In the genomic region with DNA sequence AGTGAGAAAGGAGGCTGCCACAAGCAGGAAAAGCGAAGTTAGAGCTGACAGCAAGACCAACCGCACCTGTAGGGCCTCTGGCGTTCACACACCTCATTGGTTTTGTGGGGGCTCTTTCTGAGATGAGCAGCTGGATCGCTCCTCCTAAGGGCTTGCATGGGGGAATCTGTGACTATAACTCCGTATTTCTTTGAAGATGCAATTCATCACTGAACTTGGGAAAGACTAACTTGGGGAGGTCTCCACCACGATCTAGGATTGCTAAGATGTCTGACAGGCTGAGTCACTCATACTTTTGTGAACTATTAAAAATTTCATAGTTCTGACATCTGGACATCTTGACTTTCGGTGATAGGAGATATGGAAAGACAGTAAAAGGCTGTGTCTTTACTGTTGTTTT, we compare ENCODE assay signal across 9 cellular contexts.
DNase-seq lines count a peak whose midpoint lies in the region; ATAC-seq and TF ChIP-seq lines count a peak whose summit lies in the region.
"Had no signal": no experiment of that assay in that cellular context is flagged by ENCODE, and none has a peak within 500 bp of the region (broad histone marks: within the 10 kb centered on the region; RNA-seq: fewer than 3 reads in every experiment).

No MANE protein-coding gene starts in this region.

- no peak for TF ChIP-seq POLR2A in breast epithelium (IDR thresholded peaks at IDR 0.05)

- DNase-seq in GM12865 (ENCODE audit: low read depth) (peak; percentile 47), SK-N-SH (no peak), fibroblast of the aortic adventitia (ENCODE audit: low read depth) (peak; percentile 45), smooth muscle cell (lab: John Stamatoyannopoulos, UW; ENCODE audit: unreplicated experiment) (no peak), breast epithelium (ENCODE audit: low spot score in 2 of 2) (no peak)
- DNase-seq in activated CD8-positive, alpha-beta memory T cell treated with anti-CD3 and anti-CD28 coated beads, Interleukin-2, amount 10 ng/mL, durations not matched to agents 7 days and 5 days, result no peak
- DNase-seq: activated gamma-delta T cell treated with Interleukin-2 at 50 U/mL for 16 hours, erythroblast had no signal

- intact Hi-C loops in breast epithelium (cut with DNase I; ENCODE audit: low total_unique reads), result no loop called here

- POLR2A ChIA-PET in SK-N-SH (lab: Yijun Ruan, JAX), result interaction anchor here (1.1 kb wide), 1 partner anchor 193 kb away, joined by 3 read pairs; no protein-coding TSS in a partner anchor

- no peak overlapping the region for H2AFZ ChIP-seq in SK-N-SH (ENCODE audit: low read depth)
- no peak overlapping the region for H2AFZ ChIP-seq in smooth muscle cell (ENCODE audit: low read depth)

- peaks cover 12% of the 10 kb centered on the region for H3K4me1 Mint-ChIP-seq in activated CD8-positive, alpha-beta memory T cell treated with anti-CD3 and anti-CD28 coated beads, Interleukin-2, amount 10 ng/mL, durations not matched to agents 7 days and 5 days
- H3K4me1 Mint-ChIP-seq in stimulated activated memory B cell treated with anti-CD40 and anti-IgM and Interleukin-4, amounts not matched to agents 10 μg/mL and 1 μg/mL and 100 μg/mL, for 72 hours, result peaks cover 16% of the 10 kb centered on the region

- no peak overlapping the region for H3K27ac Mint-ChIP-seq in activated CD8-positive, alpha-beta memory T cell treated with anti-CD3 and anti-CD28 coated beads, Interleukin-2, amount 10 ng/mL, durations not matched to agents 7 days and 5 days
- no peak overlapping the region for H3K27ac Mint-ChIP-seq in stimulated activated memory B cell treated with anti-CD40 and anti-IgM and Interleukin-4, amounts not matched to agents 10 μg/mL and 1 μg/mL and 100 μg/mL, for 72 hours

- peaks cover 0 to 4% of the 10 kb centered on the region in 2 experiments for H3K36me3 ChIP-seq in SK-N-SH (replicated peaks in 1 of 2; ENCODE audit: control insufficient read depth in 1 of 2, insufficient read depth in 2 of 2, low read length in 1 of 2)
- H3K36me3 ChIP-seq in smooth muscle cell (ENCODE audit: low read depth), result peaks cover 2% of the 10 kb centered on the region
- H3K36me3 ChIP-seq in breast epithelium, result no peaks in the 10 kb centered on the region

- TF ChIP-seq CTCF in GM12865 (IDR thresholded peaks at IDR 0.05; ENCODE audit: insufficient read depth, low read depth, low read length, missing control alignments) (no peak), SK-N-SH (IDR thresholded peaks at IDR 0.05) (no peak), fibroblast of the aortic adventitia (IDR thresholded peaks at IDR 0.05; ENCODE audit: insufficient read depth, low read length) (no peak), smooth muscle cell (IDR thresholded peaks at IDR 0.05; ENCODE audit: borderline replicate concordance, insufficient read depth, poor library complexity, severe bottlenecking) (no peak), breast epithelium (IDR thresholded peaks at IDR 0.05) (no peak)

- no peak overlapping the region for H3K4me3 Mint-ChIP-seq in activated CD8-positive, alpha-beta memory T cell treated with anti-CD3 and anti-CD28 coated beads, Interleukin-2, amount 10 ng/mL, durations not matched to agents 7 days and 5 days
- H3K4me3 Mint-ChIP-seq in stimulated activated memory B cell treated with anti-CD40 and anti-IgM and Interleukin-4, amounts not matched to agents 10 μg/mL and 1 μg/mL and 100 μg/mL, for 72 hours, result no peak overlapping the region

- peaks cover 6 to 33% of the 10 kb centered on the region in 2 experiments; a peak in 3 of 4 replicates for H3K4me1 ChIP-seq in SK-N-SH (ENCODE audit: control insufficient read depth in 1 of 2, insufficient read depth in 2 of 2, low read depth in 1 of 2, low read length in 1 of 2)
- H3K4me1 ChIP-seq in smooth muscle cell (ENCODE audit: low read depth), result peaks cover 48% of the 10 kb centered on the region
- H3K4me1 ChIP-seq in breast epithelium, result peaks cover 0 to 10% of the 10 kb centered on the region in 2 donors

- H3F3A ChIP-seq in SK-N-SH (replicated peaks; ENCODE audit: insufficient read depth) (peaks cover 25% of the 10 kb centered on the region), smooth muscle cell (ENCODE audit: low read depth) (peaks cover 17% of the 10 kb centered on the region)

- H3K4me3 ChIP-seq in GM12865 (ENCODE audit: low read depth, low read length), result peak overlapping the region; percentile 34
- peak overlapping the region in 1 of 2 experiments; percentile 19; a peak in 1 of 4 replicates for H3K4me3 ChIP-seq in SK-N-SH (ENCODE audit: low read depth in 2 of 2, low read length in 1 of 2)
- no peak overlapping the region for H3K4me3 ChIP-seq in fibroblast of the aortic adventitia (ENCODE audit: low read depth, low read length)
- H3K4me3 ChIP-seq in smooth muscle cell, result no peak overlapping the region
- no peak overlapping the region for H3K4me3 ChIP-seq in breast epithelium

- H3K36me3 Mint-ChIP-seq in activated CD8-positive, alpha-beta memory T cell treated with anti-CD3 and anti-CD28 coated beads, Interleukin-2, amount 10 ng/mL, durations not matched to agents 7 days and 5 days, result peaks cover 11% of the 10 kb centered on the region
- peaks cover 44% of the 10 kb centered on the region for H3K36me3 Mint-ChIP-seq in stimulated activated memory B cell treated with anti-CD40 and anti-IgM and Interleukin-4, amounts not matched to agents 10 μg/mL and 1 μg/mL and 100 μg/mL, for 72 hours

- no peak for TF ChIP-seq RAD21 in SK-N-SH (IDR thresholded peaks at IDR 0.05; ENCODE audit: low read length)

- H3K79me2 ChIP-seq in SK-N-SH (ENCODE audit: insufficient read depth) (peaks cover 25% of the 10 kb centered on the region; the same call in 1 of the 2 replicates), smooth muscle cell (ENCODE audit: low read depth) (peaks cover 30% of the 10 kb centered on the region)

- peak overlapping the region in 1 of 2 experiments; percentile 90; a peak in 2 of 4 replicates for H3K27ac ChIP-seq in SK-N-SH (ENCODE audit: low read depth in 2 of 2, low read length in 1 of 2)
- peak overlapping the region; percentile 91 for H3K27ac ChIP-seq in smooth muscle cell (ENCODE audit: low read depth)
- peak overlapping the region in 1 of 2 donors; percentile 60 for H3K27ac ChIP-seq in breast epithelium

- H3K27me3 Mint-ChIP-seq in activated CD8-positive, alpha-beta memory T cell treated with anti-CD3 and anti-CD28 coated beads, Interleukin-2, amount 10 ng/mL, durations not matched to agents 7 days and 5 days, result no peaks in the 10 kb centered on the region
- H3K27me3 Mint-ChIP-seq in stimulated activated memory B cell treated with anti-CD40 and anti-IgM and Interleukin-4, amounts not matched to agents 10 μg/mL and 1 μg/mL and 100 μg/mL, for 72 hours, result no peaks in the 10 kb centered on the region

- H3K9me2 ChIP-seq in SK-N-SH, result no peaks in the 10 kb centered on the region

- TF ChIP-seq EP300 in SK-N-SH (IDR thresholded peaks at IDR 0.05; ENCODE audit: borderline replicate concordance in 1 of 2, low read depth in 1 of 2, low read length in 1 of 2), result peak in 1 of 2 experiments; percentile 57; a peak in 1 of 4 replicates

- no peak for ATAC-seq in activated CD8-positive, alpha-beta memory T cell treated with anti-CD3 and anti-CD28 coated beads, Interleukin-2, amount 10 ng/mL, durations not matched to agents 7 days and 5 days
- ATAC-seq in stimulated activated memory B cell treated with anti-CD40 and anti-IgM and Interleukin-4, amounts not matched to agents 10 μg/mL and 1 μg/mL and 100 μg/mL, for 72 hours, result no peak

- peak overlapping the region; percentile 49; the same call in 1 of the 2 replicates for H3K9ac ChIP-seq in SK-N-SH
- H3K9ac ChIP-seq in smooth muscle cell (ENCODE audit: low read depth), result peak overlapping the region; percentile 76

- H3K9me3 Mint-ChIP-seq in activated CD8-positive, alpha-beta memory T cell treated with anti-CD3 and anti-CD28 coated beads, Interleukin-2, amount 10 ng/mL, durations not matched to agents 7 days and 5 days (ENCODE audit: low read depth), result no peaks in the 10 kb centered on the region
- no peaks in the 10 kb centered on the region for H3K9me3 Mint-ChIP-seq in stimulated activated memory B cell treated with anti-CD40 and anti-IgM and Interleukin-4, amounts not matched to agents 10 μg/mL and 1 μg/mL and 100 μg/mL, for 72 hours

- H3K4me2 ChIP-seq in SK-N-SH (peak overlapping the region; percentile 70), smooth muscle cell (peak overlapping the region; percentile 32)

- no peaks in the 10 kb centered on the region for H4K20me1 ChIP-seq in SK-N-SH (ENCODE audit: insufficient read depth)
- peaks cover 4% of the 10 kb centered on the region for H4K20me1 ChIP-seq in smooth muscle cell (ENCODE audit: low read depth)

- H3K27me3 ChIP-seq in SK-N-SH (ENCODE audit: insufficient read depth) (no peaks in the 10 kb centered on the region), smooth muscle cell (ENCODE audit: low read depth) (no peaks in the 10 kb centered on the region), breast epithelium (no peaks in the 10 kb centered on the region)

- CTCF ChIA-PET in SK-N-SH (lab: Yijun Ruan, JAX), result interaction anchor here (1.0 kb wide), 1 partner anchor 20 kb away, joined by 4 read pairs; no protein-coding TSS in a partner anchor
- CTCF ChIA-PET in activated CD8-positive, alpha-beta memory T cell treated with anti-CD3 and anti-CD28 coated beads, Interleukin-2, amount 10 ng/mL, durations not matched to agents 7 days and 5 days (lab: Charles Lee), result no interaction called here

- no peaks in the 10 kb centered on the region for H3K9me3 ChIP-seq in SK-N-SH
- no peaks in the 10 kb centered on the region for H3K9me3 ChIP-seq in smooth muscle cell (replicated peaks; ENCODE audit: low read depth)
- H3K9me3 ChIP-seq in breast epithelium, result no peaks in the 10 kb centered on the region

- 21% methylated on average over 6 of the region's 7 CpGs for WGBS in SK-N-SH (ENCODE audit: low lambda C conversion rate)
- 56% methylated on average over 7 of the region's 7 CpGs for WGBS in smooth muscle cell (ENCODE audit: low lambda C conversion rate)

TF ChIP-seq in SK-N-SH, 30 proteins besides CTCF, POLR2A, EP300 and RAD21 (continues in another document):
- TF ChIP-seq GABPA (IDR thresholded peaks at IDR 0.05; ENCODE audit: low read depth) (no peak), RFX5 (IDR thresholded peaks at IDR 0.05; ENCODE audit: low read length) (no peak), TEAD4 (IDR thresholded peaks at IDR 0.05; ENCODE audit: borderline replicate concordance, insufficient read depth) (peak; percentile 74), RCOR1 (IDR thresholded peaks at IDR 0.05; ENCODE audit: low read length) (no peak), RXRA (IDR thresholded peaks at IDR 0.05; ENCODE audit: borderline replicate concordance, low read depth) (no peak), JUND (IDR thresholded peaks at IDR 0.05) (peak; percentile 83), SMC3 (IDR thresholded peaks at IDR 0.05; ENCODE audit: low read depth, low read length) (no peak)
- TF ChIP-seq, protein P1, sequence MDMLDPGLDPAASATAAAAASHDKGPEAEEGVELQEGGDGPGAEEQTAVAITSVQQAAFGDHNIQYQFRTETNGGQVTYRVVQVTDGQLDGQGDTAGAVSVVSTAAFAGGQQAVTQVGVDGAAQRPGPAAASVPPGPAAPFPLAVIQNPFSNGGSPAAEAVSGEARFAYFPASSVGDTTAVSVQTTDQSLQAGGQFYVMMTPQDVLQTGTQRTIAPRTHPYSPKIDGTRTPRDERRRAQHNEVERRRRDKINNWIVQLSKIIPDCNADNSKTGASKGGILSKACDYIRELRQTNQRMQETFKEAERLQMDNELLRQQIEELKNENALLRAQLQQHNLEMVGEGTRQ (IDR thresholded peaks at IDR 0.05; ENCODE audit: borderline replicate concordance, low read depth, low read length), result no peak

Comparison
In these comparisons a context has a peak if more than half of its experiments do, and no peak if none do; other contexts are left out.
1. DNase-seq: peak in GM12865 (single experiment) and fibroblast of the aortic adventitia (single experiment); none in SK-N-SH (single experiment), smooth muscle cell (single experiment), activated CD8-positive, alpha-beta memory T cell treated with anti-CD3 and anti-CD28 coated beads, Interleukin-2, amount 10 ng/mL, durations not matched to agents 7 days and 5 days (single experiment) and breast epithelium (0 of 2).